In genomic region chr12:100473716-100474150, GRCh38 we compare ENCODE assay signal across 19 cellular contexts. TPM values are rescaled to one million over a fixed set of nuclear protein-coding genes. Genes with fewer than 3 reads are reported as not detected.
DNase-seq lines count a peak whose midpoint lies in the region; ATAC-seq, FAIRE-seq and TF ChIP-seq lines count a peak whose summit lies in the region.
"Had no signal": no experiment of that assay in that cellular context is flagged by ENCODE, and none has a peak within 500 bp of the region (broad histone marks: within the 10 kb centered on the region; RNA-seq: fewer than 3 reads in every experiment).

NR1H4 (plus strand) TSS chr12:100473866; CDS start chr12:100493324, 19,458 bp downstream.

- H3K27me3 ChIP-seq in H1 (replicated peaks in 1 of 4; ENCODE audit: control insufficient read depth in 3 of 4, extremely low read depth in 1 of 4, insufficient read depth in 3 of 4, low read length in 3 of 4) = peaks cover 0 to 1% (median 0%) of the 10 kb centered on the region in 4 experiments; a peak in 1 of 7 replicates
- H3K27me3 ChIP-seq: colonic mucosa, esophagus squamous epithelium, thyroid gland had no signal

- peak; percentile 18 to 29 for DNase-seq in A549 (ENCODE audit: low read depth in 1 of 2, low spot score in 1 of 2)
- DNase-seq in LHCN-M2 (ENCODE audit: low read depth) = peak; percentile 7
- DNase-seq in H1 (ENCODE audit: low read depth in 1 of 2, low spot score in 2 of 2) = no peak
- no peak for DNase-seq in mesothelial cell of epicardium (ENCODE audit: low spot score in 2 of 2, unreplicated experiment in 2 of 2)
- no peak for DNase-seq in activated T-cell treated with anti-CD3 and anti-CD28 coated beads for 4 hours
- DNase-seq in NCI-H128 (lab: John Stamatoyannopoulos, UW; ENCODE audit: unreplicated experiment) = no peak
- DNase-seq: colonic mucosa, esophagus squamous epithelium, NCI-H1436 treated with DMSO at 0.1 percent for 48 hours, NCI-H524 treated with DMSO at 0.1 percent for 48 hours, thyroid gland had no signal

- POLR2A ChIA-PET in A549 (lab: Yijun Ruan, JAX) = no interaction called here
- POLR2A ChIA-PET in H1 (lab: Charles Lee; ENCODE audit: partially characterized antibody) = no interaction called here

- H3K36me3 Mint-ChIP-seq in mesothelial cell of epicardium = no peaks in the 10 kb centered on the region
- H3K36me3 Mint-ChIP-seq in stimulated activated memory B cell treated with anti-CD40 and anti-IgM and Interleukin-4, amounts not matched to agents 10 μg/mL and 1 μg/mL and 100 μg/mL, for 72 hours = no peaks in the 10 kb centered on the region
- H3K36me3 Mint-ChIP-seq: activated naive CD8-positive, alpha-beta T cell; IgD-negative memory B cell; natural killer cell treated with Interleukin-12 subunit alpha and Interleukin-12 subunit beta and Interleukin-15 and Interleukin-18, amount 100 ng/mL, for 72 hours had no signal

- no peak for TF ChIP-seq POLR2A in A549 (IDR thresholded peaks at IDR 0.05; ENCODE audit: low read length)
- no peak for TF ChIP-seq POLR2A in H1 (IDR thresholded peaks at IDR 0.05; ENCODE audit: control extremely low read depth in 1 of 2, low read depth in 2 of 2, low read length in 2 of 2)

- no peak within 1 kb of the TSS for H4K91ac ChIP-seq in H1 (replicated peaks; ENCODE audit: insufficient read length, low read length)

- FAIRE-seq in A549 (lab: Jason Lieb, UNC) = no peak
- no peak for FAIRE-seq in H1 (lab: Jason Lieb, UNC)
- FAIRE-seq: GM12892, islet of Langerhans had no signal

- TF ChIP-seq EP300 in A549 (IDR thresholded peaks at IDR 0.05) = no peak
- no peak for TF ChIP-seq EP300 in H1 (IDR thresholded peaks at IDR 0.05; ENCODE audit: borderline replicate concordance in 1 of 2, low read depth in 2 of 2, low read length in 2 of 2)

- no peak within 1 kb of the TSS for H2BK20ac ChIP-seq in H1 (ENCODE audit: low read length)

- 0 out of 2 replicates have a peak within 1 kb of the TSS, but pooled peaks have one; percentile 17 for H2AFZ ChIP-seq in H1 (ENCODE audit: low read length)

- ATAC-seq in A549 (peak; percentile 70 to 78; a peak in 5 of 6 replicates), HG02970 (IDR thresholded peaks at IDR 0.05; ENCODE audit: low FRiP score, unreplicated experiment) (no peak)
- ATAC-seq in stimulated activated memory B cell treated with anti-CD40 and anti-IgM and Interleukin-4, amounts not matched to agents 10 μg/mL and 1 μg/mL and 100 μg/mL, for 72 hours = no peak
- ATAC-seq: natural killer cell treated with Interleukin-12 subunit alpha and Interleukin-12 subunit beta and Interleukin-15 and Interleukin-18, amount 100 ng/mL, for 72 hours had no signal

- H3K4me2 ChIP-seq in A549 (peak within 1 kb of the TSS; percentile 49), H1 (ENCODE audit: insufficient read depth in 1 of 2, low read depth in 2 of 2, low read length in 2 of 2) (no peak within 1 kb of the TSS)

- no peaks in the 10 kb centered on the region for H3K79me1 ChIP-seq in H1 (ENCODE audit: low read depth, low read length)

- no peak within 1 kb of the TSS for H2BK12ac ChIP-seq in H1 (ENCODE audit: low read depth, low read length)

- H3K27me3 Mint-ChIP-seq in mesothelial cell of epicardium (ENCODE audit: low read depth) = no peaks in the 10 kb centered on the region
- H3K27me3 Mint-ChIP-seq in stimulated activated memory B cell treated with anti-CD40 and anti-IgM and Interleukin-4, amounts not matched to agents 10 μg/mL and 1 μg/mL and 100 μg/mL, for 72 hours = no peaks in the 10 kb centered on the region

- H3K9me3 ChIP-seq in A549 (no peaks in the 10 kb centered on the region), H1 (ENCODE audit: insufficient read depth in 2 of 2, low read depth in 1 of 2, low read length in 1 of 2) (no peaks in the 10 kb centered on the region)
- H3K9me3 ChIP-seq: colonic mucosa, esophagus squamous epithelium, thyroid gland had no signal

- no peaks in the 10 kb centered on the region for H3K79me2 ChIP-seq in H1 (ENCODE audit: control insufficient read depth in 1 of 2, insufficient read depth in 2 of 2, low read length in 2 of 2)

- H3K4me3 ChIP-seq in A549 (no peak within 1 kb of the TSS; the same call in 2 of the 3 replicates), H1 (ENCODE audit: extremely low read depth in 1 of 4, insufficient read depth in 2 of 4, low read depth in 3 of 4, low read length in 4 of 4) (no peak within 1 kb of the TSS)
- H3K4me3 ChIP-seq: colonic mucosa, esophagus squamous epithelium, thyroid gland had no signal

- no peaks in the 10 kb centered on the region for H3K9me3 Mint-ChIP-seq in mesothelial cell of epicardium
- H3K9me3 Mint-ChIP-seq in stimulated activated memory B cell treated with anti-CD40 and anti-IgM and Interleukin-4, amounts not matched to agents 10 μg/mL and 1 μg/mL and 100 μg/mL, for 72 hours = no peaks in the 10 kb centered on the region

- H4K8ac ChIP-seq in H1 (ENCODE audit: extremely low read depth, insufficient read depth, low read length) = no peak within 1 kb of the TSS

- H3K9ac ChIP-seq in H1 (replicated peaks in 1 of 4; ENCODE audit: extremely low read depth in 1 of 4, low read depth in 3 of 4, low read length in 3 of 4) = no peak within 1 kb of the TSS

- H3K4me1 ChIP-seq in A549 = peaks cover 30% of the 10 kb centered on the region
- H3K4me1 ChIP-seq in H1 (replicated peaks in 1 of 4; ENCODE audit: control insufficient read depth in 3 of 4, insufficient read depth in 4 of 4, low read length in 3 of 4) = no peaks in the 10 kb centered on the region; a peak in 1 of 7 replicates
- H3K4me1 ChIP-seq: colonic mucosa, esophagus squamous epithelium, thyroid gland had no signal

- H3K23me2 ChIP-seq in H1 (ENCODE audit: low read depth, low read length) = no peaks in the 10 kb centered on the region

- TF ChIP-seq CTCF in A549 (IDR thresholded peaks at IDR 0.05) = no peak
- no peak for TF ChIP-seq CTCF in H1 (IDR thresholded peaks at IDR 0.05; ENCODE audit: control extremely low read depth in 1 of 3, insufficient read depth in 1 of 3, low read depth in 1 of 3, low read length in 3 of 3)
- no peak for TF ChIP-seq CTCF in mesothelial cell of epicardium (IDR thresholded peaks at IDR 0.05; ENCODE audit: unreplicated experiment)

- no peak within 1 kb of the TSS for H3K18ac ChIP-seq in H1 (ENCODE audit: extremely low read depth, low read length)

- CTCF ChIA-PET in A549 (lab: Yijun Ruan, JAX) (interaction anchor here (1.1 kb wide), 1 partner anchor 87 kb away, joined by 4 read pairs; no protein-coding TSS in a partner anchor), H1 (lab: Charles Lee; ENCODE audit: partially characterized antibody) (interaction anchor here (1.2 to 1.3 kb wide), 2 partner anchors 13 to 17 kb away, joined by 3 to 4 read pairs; no protein-coding TSS in a partner anchor)

- H4K5ac ChIP-seq in H1 (ENCODE audit: insufficient read length, low read depth, low read length) = no peak within 1 kb of the TSS

- H2BK120ac ChIP-seq in H1 (replicated peaks; ENCODE audit: low read depth, low read length) = no peak within 1 kb of the TSS

- H3K27ac Mint-ChIP-seq in mesothelial cell of epicardium = peak within 1 kb of the TSS; percentile 15
- H3K27ac Mint-ChIP-seq in stimulated activated memory B cell treated with anti-CD40 and anti-IgM and Interleukin-4, amounts not matched to agents 10 μg/mL and 1 μg/mL and 100 μg/mL, for 72 hours = no peak within 1 kb of the TSS
- H3K27ac Mint-ChIP-seq: activated naive CD8-positive, alpha-beta T cell; IgD-negative memory B cell; natural killer cell treated with Interleukin-12 subunit alpha and Interleukin-12 subunit beta and Interleukin-15 and Interleukin-18, amount 100 ng/mL, for 72 hours had no signal

- peak within 1 kb of the TSS; percentile 33 to 36; a peak in 4 of 6 replicates for H3K27ac ChIP-seq in A549
- no peak within 1 kb of the TSS for H3K27ac ChIP-seq in H1 (ENCODE audit: low read depth, low read length)
- H3K27ac ChIP-seq: colonic mucosa, esophagus squamous epithelium, thyroid gland had no signal

- no peak within 1 kb of the TSS for H3K14ac ChIP-seq in H1 (ENCODE audit: insufficient read length)

- no peak within 1 kb of the TSS for H2BK5ac ChIP-seq in H1 (ENCODE audit: low read depth, low read length)

- no peak within 1 kb of the TSS for H3K23ac ChIP-seq in H1 (ENCODE audit: insufficient read length)

- no peak within 1 kb of the TSS for H2AK5ac ChIP-seq in H1 (ENCODE audit: low read depth, low read length)

- H3K36me3 ChIP-seq in H1 (ENCODE audit: control insufficient read depth in 2 of 4, insufficient read depth in 4 of 4, low read length in 3 of 4) = no peaks in the 10 kb centered on the region
- H3K36me3 ChIP-seq: colonic mucosa, esophagus squamous epithelium, thyroid gland had no signal

- no peak within 1 kb of the TSS for H3K56ac ChIP-seq in H1 (replicated peaks; ENCODE audit: insufficient read length, low read depth, low read length)

- H3K4me1 Mint-ChIP-seq in mesothelial cell of epicardium = peaks cover 8% of the 10 kb centered on the region
- H3K4me1 Mint-ChIP-seq in stimulated activated memory B cell treated with anti-CD40 and anti-IgM and Interleukin-4, amounts not matched to agents 10 μg/mL and 1 μg/mL and 100 μg/mL, for 72 hours = no peaks in the 10 kb centered on the region
- H3K4me1 Mint-ChIP-seq: IgD-negative memory B cell had no signal

- TF ChIP-seq RAD21 in A549 (conservative IDR thresholded peaks at IDR 0.05 in 1 of 2, IDR thresholded peaks at IDR 0.05 in 1 of 2) (no peak), H1 (IDR thresholded peaks at IDR 0.05 in 1 of 2, conservative IDR thresholded peaks at IDR 0.05 in 1 of 2; ENCODE audit: low read depth in 2 of 2, low read length in 2 of 2) (no peak)

- WGBS in A549 (ENCODE audit: missing lambda C conversion rate) = 27% methylated on average over 6 of the region's 6 CpGs
- WGBS in H1 (ENCODE audit: extremely low coverage in 1 of 2, insufficient coverage in 1 of 2, insufficient read length in 1 of 2, insufficient replicate concordance in 2 of 2, low coverage in 1 of 2, low lambda C conversion rate in 2 of 2, missing lambda C conversion rate in 1 of 2), 2 experiments = 89% methylated on average over 6 of the region's 6 CpGs; no CpG with 5 or more reads in 1 of the 2 experiments

- H3K4me3 Mint-ChIP-seq in mesothelial cell of epicardium = no peak within 1 kb of the TSS
- H3K4me3 Mint-ChIP-seq in stimulated activated memory B cell treated with anti-CD40 and anti-IgM and Interleukin-4, amounts not matched to agents 10 μg/mL and 1 μg/mL and 100 μg/mL, for 72 hours = no peak within 1 kb of the TSS
- H3K4me3 Mint-ChIP-seq: activated naive CD8-positive, alpha-beta T cell; IgD-negative memory B cell; natural killer cell treated with Interleukin-12 subunit alpha and Interleukin-12 subunit beta and Interleukin-15 and Interleukin-18, amount 100 ng/mL, for 72 hours had no signal

- H3K4ac ChIP-seq in H1 (replicated peaks; ENCODE audit: insufficient read length, low read depth, low read length) = no peak within 1 kb of the TSS

- no peaks in the 10 kb centered on the region for H4K20me1 ChIP-seq in H1 (replicated peaks in 1 of 2; ENCODE audit: control insufficient read depth in 1 of 2, insufficient read depth in 2 of 2, low read length in 2 of 2)

- no peak within 1 kb of the TSS for H2BK15ac ChIP-seq in H1 (ENCODE audit: low read length)

RNA-seq across cellular contexts. Expression of gene NR1H4, which starts in this region (rescaled TPM):
- polyA plus RNA-seq in A549 (2011; rRNA removed) (1.1 and 1.4 TPM in 2 replicates), A549 (2017; fragmentation: RNase III; extraction: RNeasy Plus Mini Kit Qiagen cat#74134 plus additional on column Dnase treatment) (0.17 to 0.40 TPM (median 0.21 TPM) in 3 replicates), H1 (2011; rRNA removed) (not detected in 2 replicates)
- 0.08 TPM in 1 of 2 replicates, not detected in the other for polyA plus RNA-seq in A549 (2012; cell fraction: cytosol; rRNA removed)
- not detected in 2 replicates for polyA plus RNA-seq in A549 (2012; cell fraction: nucleus; rRNA removed)
- 0.37 and 0.49 TPM in 2 replicates for polyA minus RNA-seq in A549 (2011; rRNA and poly(A)+ RNA removed)
- total RNA-seq in LHCN-M2 (2014; rRNA removed) (not detected in 2 replicates), mesothelial cell of epicardium (0.81 to 1.9 TPM (median 1.4 TPM) in 3 replicates)
- not detected for polyA plus RNA-seq in LHCN-M2 (2012)
- total RNA-seq in H1 (2021; fragmentation: NEBNext Ultra II Directional; extraction: Animal tissue kit (Norgen Biotek cat#: 25700)) = not detected in 2 replicates
- polyA plus RNA-seq in H1 (2011; cell fraction: cytosol; rRNA removed) = not detected
- polyA plus RNA-seq in H1 (2011; cell fraction: nucleus; rRNA removed) = not detected
- not detected in 4 replicates for polyA plus RNA-seq in H1 (2012, experiment 1 of 2)
- not detected for polyA plus RNA-seq in H1 (2012, experiment 2 of 2)
- not detected for polyA plus RNA-seq in H1 (2013, experiment 1 of 2)
- polyA plus RNA-seq in H1 (2013, experiment 2 of 2) = not detected
- polyA minus RNA-seq in H1 (2011; rRNA and poly(A)+ RNA removed) = not detected in 2 replicates
- polyA minus RNA-seq in H1 (2011; cell fraction: cytosol; rRNA and poly(A)+ RNA removed) = not detected
- not detected for polyA minus RNA-seq in H1 (2011; cell fraction: nucleus; rRNA and poly(A)+ RNA removed)
- total RNA-seq: A673; esophagus squamous epithelium; natural killer cell treated with Interleukin-12 subunit alpha and Interleukin-12 subunit beta and Interleukin-15 and Interleukin-18, amount 100 ng/mL, for 72 hours; thyroid gland had no signal
- polyA plus RNA-seq: IgD-negative memory B cell had no signal

Comparison
In these comparisons a context has a peak if more than half of its experiments do, and no peak if none do; other contexts are left out.
1. Peak in DNase-seq in LHCN-M2; RNA of the gene not detected or under 1 TPM.
2. ATAC-seq: peak in A549 (2 of 2); none in HG02970 (single experiment) and stimulated activated memory B cell treated with anti-CD40 and anti-IgM and Interleukin-4, amounts not matched to agents 10 μg/mL and 1 μg/mL and 100 μg/mL, for 72 hours (single experiment).
3. DNase-seq: peak in A549 (2 of 2); none in H1 (0 of 2), mesothelial cell of epicardium (0 of 2), activated T-cell treated with anti-CD3 and anti-CD28 coated beads for 4 hours (single experiment) and NCI-H128 (single experiment).